17 cellular contexts compared by ENCODE assay signal in genomic region chr15:34759347-34759746, GRCh38. TPM values are rescaled to one million over a fixed set of nuclear protein-coding genes. Genes with fewer than 3 reads are reported as not detected.
DNase-seq lines count a peak whose midpoint lies in the region; ATAC-seq and TF ChIP-seq lines count a peak whose summit lies in the region.
"Had no signal": no experiment of that assay in that cellular context is flagged by ENCODE, and none has a peak within 500 bp of the region (broad histone marks: within the 10 kb centered on the region; RNA-seq: fewer than 3 reads in every experiment).

No MANE protein-coding gene starts in this region.

- TF ChIP-seq EP300 in Ishikawa (IDR thresholded peaks at IDR 0.05; ENCODE audit: borderline replicate concordance): no peak

- no peak overlapping the region for H3K4me3 Mint-ChIP-seq in endothelial cell (ENCODE audit: unreplicated experiment)
- H3K4me3 Mint-ChIP-seq: CD4-positive, alpha-beta memory T cell; H9 had no signal

- H3K36me3 Mint-ChIP-seq in endothelial cell (ENCODE audit: low read depth, unreplicated experiment): no peaks in the 10 kb centered on the region
- H3K36me3 Mint-ChIP-seq: CD4-positive, alpha-beta memory T cell had no signal

- no peak overlapping the region for H3K27ac Mint-ChIP-seq in endothelial cell (ENCODE audit: unreplicated experiment)
- H3K27ac Mint-ChIP-seq: CD4-positive, alpha-beta memory T cell; H9 had no signal

- H3K9me3 Mint-ChIP-seq in endothelial cell (ENCODE audit: unreplicated experiment): no peaks in the 10 kb centered on the region
- H3K9me3 Mint-ChIP-seq: CD4-positive, alpha-beta memory T cell; H9 had no signal

- H3K36me3 ChIP-seq in left ventricle myocardium inferior: no peaks in the 10 kb centered on the region
- H3K36me3 ChIP-seq: BE2C had no signal

- intact Hi-C loops in left ventricle myocardium inferior (cut with micrococcal nuclease): no loop called here

- H3K27me3 Mint-ChIP-seq in endothelial cell (ENCODE audit: unreplicated experiment): peaks cover 2% of the 10 kb centered on the region

- TF ChIP-seq RAD21 in Ishikawa (IDR thresholded peaks at IDR 0.05; ENCODE audit: low read depth): no peak

- H3K27me3 ChIP-seq in left ventricle myocardium inferior (ENCODE audit: low read depth): peaks cover 55% of the 10 kb centered on the region

- H3K9me3 ChIP-seq in left ventricle myocardium inferior (replicated peaks): no peaks in the 10 kb centered on the region
- H3K9me3 ChIP-seq: BE2C had no signal

- H3K4me3 ChIP-seq in left ventricle myocardium inferior: no peak overlapping the region
- H3K4me3 ChIP-seq: A549 had no signal

- peaks cover 11% of the 10 kb centered on the region for H3K4me1 ChIP-seq in left ventricle myocardium inferior

- peaks cover 24% of the 10 kb centered on the region for H3K4me1 Mint-ChIP-seq in endothelial cell (ENCODE audit: unreplicated experiment)

- no peak overlapping the region for H3K27ac ChIP-seq in left ventricle myocardium inferior (replicated peaks)
- H3K27ac ChIP-seq: A549, C4-2B had no signal

- DNase-seq in COR-L47 (lab: John Stamatoyannopoulos, UW) (peak; percentile 17), NCI-H345 treated with DMSO at 0.1 percent for 48 hours (lab: John Stamatoyannopoulos, UW; ENCODE audit: unreplicated experiment) (peak; percentile 20), endothelial cell (ENCODE audit: low spot score) (peak; percentile 28), left ventricle myocardium inferior (no peak), SIG-M5 treated with dmso at 0.1 percent for 504 hours (lab: John Stamatoyannopoulos, UW; ENCODE audit: unreplicated experiment) (no peak)
- DNase-seq: BE2C; CD4-positive, alpha-beta memory T cell; DMS153; DMS79 treated with DMSO at 0.1 percent for 48 hours; EL; GOT3; H9 had no signal

- no peak for ATAC-seq in activated CD4-positive, CD25-positive, alpha-beta regulatory T cell treated with anti-CD3 and anti-CD28 coated beads, Interleukin-2, amount 50 U/mL, for 24 hours
- no peak for ATAC-seq in GM18868 (IDR thresholded peaks at IDR 0.05; ENCODE audit: unreplicated experiment)
- ATAC-seq: A549 had no signal

- no peak for TF ChIP-seq CTCF in endothelial cell (IDR thresholded peaks at IDR 0.05; ENCODE audit: unreplicated experiment)
- TF ChIP-seq CTCF in left ventricle myocardium inferior (IDR thresholded peaks at IDR 0.05; ENCODE audit: borderline replicate concordance): no peak

TF ChIP-seq in Ishikawa, 13 proteins besides CTCF, POLR2A, EP300 and RAD21:
- TF ChIP-seq EGR1 (IDR thresholded peaks at IDR 0.05): no peak
- no peak for TF ChIP-seq FOXM1 (IDR thresholded peaks at IDR 0.05; ENCODE audit: borderline replicate concordance, low read depth)
- peak; percentile 43; the same call in 1 of the 2 replicates for TF ChIP-seq REST (IDR thresholded peaks at IDR 0.05; ENCODE audit: low read depth)

RNA-seq across cellular contexts. Expression of gene GJD2, which starts 4.5 kb away (rescaled TPM):
- total RNA-seq in endothelial cell (ENCODE audit: unreplicated experiment): 0.54 TPM
- total RNA-seq in left ventricle myocardium inferior: not detected
- total RNA-seq: CD4-positive, alpha-beta memory T cell; H9 had no signal

RNA-seq across cellular contexts. Expression of gene ACTC1, which starts 36.0 kb away (rescaled TPM):
- total RNA-seq in endothelial cell (ENCODE audit: unreplicated experiment) (4.2 TPM), left ventricle myocardium inferior (13,225 TPM)
- total RNA-seq: CD4-positive, alpha-beta memory T cell had no signal

Comparison
In these comparisons a context has a peak if more than half of its experiments do, and no peak if none do; other contexts are left out.
1. DNase-seq: peak in COR-L47 (single experiment), NCI-H345 treated with DMSO at 0.1 percent for 48 hours (single experiment) and endothelial cell (single experiment); none in left ventricle myocardium inferior (single experiment) and SIG-M5 treated with dmso at 0.1 percent for 504 hours (single experiment).
2. RNA of gene ACTC1, which starts 36.0 kb away (total RNA-seq): 13,225 TPM in left ventricle myocardium inferior (single experiment); 4.2 TPM in endothelial cell (single experiment); every median in the first group is over 1,000 times any median in the second.